In genomic region chr6:44260011-44260410, GRCh38 we compare ENCODE assay signal across 18 cellular contexts. TPM values are rescaled to one million over a fixed set of nuclear protein-coding genes. Genes with fewer than 3 reads are reported as not detected.
"Had no signal": no experiment of that assay in that cellular context is flagged by ENCODE, and none has a peak within 500 bp of the region (broad histone marks: within the 10 kb centered on the region; RNA-seq: fewer than 3 reads in every experiment).

No MANE protein-coding gene starts in this region.

- H3K27ac Mint-ChIP-seq: nephron progenitor cell had no signal

- ATAC-seq: body of pancreas, heart left ventricle had no signal

- H3K27me3 Mint-ChIP-seq: central memory CD8-positive, alpha-beta T cell had no signal

- DNase-seq: activated CD4-positive, alpha-beta T cell treated with anti-CD3 and anti-CD28 coated beads for 48 hours; activated CD8-positive, alpha-beta memory T cell treated with anti-CD3 and anti-CD28 coated beads for 24 hours; activated naive CD4-positive, alpha-beta T cell treated with anti-CD3 and anti-CD28 coated beads, Interleukin-2, amount 50 U/mL, for 16 hours; amniotic stem cell; body of pancreas; effector memory CD4-positive, alpha-beta T cell; left ventricle myocardium inferior; mesendoderm; nephron progenitor cell; stimulated activated CD4-positive, alpha-beta T cell treated with anti-CD3 and anti-CD28 coated beads, Interleukin-15, amount 100 ng/mL, for 24 hours; stimulated activated CD4-positive, alpha-beta T cell treated with anti-CD3 and anti-CD28 coated beads, Interleukin-4, amount 100 ng/mL, for 24 hours; tibial artery; uterus; WERI-Rb-1 had no signal

- H3K27me3 ChIP-seq: body of pancreas, heart left ventricle, ovary, tibial artery, uterus had no signal

- H3K4me3 Mint-ChIP-seq: central memory CD8-positive, alpha-beta T cell; nephron progenitor cell had no signal

- H3K9me3 Mint-ChIP-seq: activated T-helper 2 cell treated with anti-CD3 and anti-CD28 coated beads, Interferon-gamma antibody, Interleukin-2, Interleukin-4, amounts not matched to agents 10 μg/mL and 5 μg/mL and 100 μg/mL, durations not matched to agents 14 hours and 24 hours and 36 hours; central memory CD8-positive, alpha-beta T cell; nephron progenitor cell had no signal

- H3K27ac ChIP-seq: body of pancreas, heart left ventricle, left ventricle myocardium inferior, ovary, tibial artery, uterus, WERI-Rb-1 had no signal

- H3K9me3 ChIP-seq: body of pancreas, heart left ventricle, left ventricle myocardium inferior, ovary, tibial artery, uterus had no signal

- H3K4me3 ChIP-seq: body of pancreas, heart left ventricle, left ventricle myocardium inferior, ovary, tibial artery, uterus had no signal

- H3K36me3 ChIP-seq: ovary, uterus had no signal

RNA-seq across cellular contexts. Expression of gene TMEM151B, which starts 10.2 kb away (rescaled TPM):
- total RNA-seq: activated T-helper 2 cell treated with anti-CD3 and anti-CD28 coated beads, Interferon-gamma antibody, Interleukin-2, Interleukin-4, amounts not matched to agents 10 μg/mL and 5 μg/mL and 100 μg/mL, durations not matched to agents 14 hours and 24 hours and 36 hours; left ventricle myocardium inferior had no signal
